In the genomic region with DNA sequence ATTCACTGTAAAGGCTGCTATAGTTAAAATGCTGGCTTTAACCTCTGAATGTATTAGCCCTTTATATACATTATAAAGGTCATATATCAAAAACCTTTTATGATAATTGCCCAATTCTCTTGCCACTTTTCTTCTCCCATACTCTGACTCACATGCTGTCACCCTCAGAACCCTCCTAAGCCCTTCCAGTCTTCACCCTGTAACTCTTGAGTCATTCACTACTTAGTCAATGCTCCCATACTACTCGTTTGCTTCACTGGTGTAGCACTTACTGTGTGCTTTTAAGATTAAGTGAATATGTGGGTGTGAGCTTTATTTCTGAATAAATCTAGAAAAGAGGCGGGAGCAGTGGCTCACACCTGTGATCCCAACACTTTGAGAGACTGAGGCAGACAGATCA, we compare ENCODE assay signal across 14 cellular contexts. TPM values are rescaled to one million over a fixed set of nuclear protein-coding genes. Genes with fewer than 3 reads are reported as not detected.
A peak's percentile ranks its signal among the peaks of the same experiment; 100 is the strongest.
DNase-seq lines count a peak whose midpoint lies in the region; ATAC-seq and TF ChIP-seq lines count a peak whose summit lies in the region.
"Had no signal": no experiment of that assay in that cellular context is flagged by ENCODE, and none has a peak within 500 bp of the region (broad histone marks: within the 10 kb centered on the region; RNA-seq: fewer than 3 reads in every experiment).

No MANE protein-coding gene starts in this region.

- H3K79me1 ChIP-seq in mesenchymal stem cell (replicated peaks; ENCODE audit: low read length, poor library complexity, severe bottlenecking): no peaks in the 10 kb centered on the region

- peaks cover 4 to 22% of the 10 kb centered on the region in 2 donors for H3K36me3 Mint-ChIP-seq in CD4-positive, alpha-beta memory T cell

- no CpG with 5 or more reads among the region's 2 CpGs for WGBS in mesenchymal stem cell

- H3K27me3 ChIP-seq in brain microvascular endothelial cell (replicated peaks) (no peaks in the 10 kb centered on the region), mesenchymal stem cell (ENCODE audit: control insufficient read depth in 1 of 2, insufficient read depth in 1 of 2, low read length in 2 of 2) (no peaks in the 10 kb centered on the region)
- no peaks in the 10 kb centered on the region for H3K27me3 ChIP-seq in CD4-positive, alpha-beta memory T cell (ENCODE audit: insufficient read depth, low read length)
- H3K27me3 ChIP-seq: sigmoid colon had no signal

- H2AK5ac ChIP-seq in mesenchymal stem cell (ENCODE audit: low read length, severe bottlenecking): no peak overlapping the region

- H3K4me1 Mint-ChIP-seq in CD4-positive, alpha-beta memory T cell: no peaks in the 10 kb centered on the region
- H3K4me1 Mint-ChIP-seq: naive thymus-derived CD4-positive, alpha-beta T cell had no signal

- CTCF ChIA-PET in CD4-positive, alpha-beta memory T cell (lab: Charles Lee; ENCODE audit: partially characterized antibody): no interaction called here

- no peaks in the 10 kb centered on the region for H3K27me3 Mint-ChIP-seq in CD4-positive, alpha-beta memory T cell
- H3K27me3 Mint-ChIP-seq: naive thymus-derived CD4-positive, alpha-beta T cell; type B pancreatic cell had no signal

- H3K27ac ChIP-seq in brain microvascular endothelial cell (no peak overlapping the region), mesenchymal stem cell (ENCODE audit: low read length, poor library complexity, severe bottlenecking) (no peak overlapping the region)
- H3K27ac ChIP-seq in CD4-positive, alpha-beta memory T cell (ENCODE audit: low read depth, low read length): no peak overlapping the region
- H3K27ac ChIP-seq: A549, sigmoid colon had no signal

- no peak overlapping the region for H3K14ac ChIP-seq in mesenchymal stem cell (ENCODE audit: low read length in 2 of 2)

- H2AFZ ChIP-seq in mesenchymal stem cell (ENCODE audit: low read depth, low read length): no peak overlapping the region

- H3K4me3 ChIP-seq in brain microvascular endothelial cell (ENCODE audit: low read depth, low read length): no peak overlapping the region
- no peak overlapping the region for H3K4me3 ChIP-seq in mesenchymal stem cell (ENCODE audit: insufficient read depth in 1 of 2, low read depth in 1 of 2, low read length in 2 of 2)
- H3K4me3 ChIP-seq in CD4-positive, alpha-beta memory T cell (ENCODE audit: low read length in 2 of 2): no peak overlapping the region
- H3K4me3 ChIP-seq: A549, sigmoid colon had no signal

- intact Hi-C loops in CD4-positive, alpha-beta memory T cell (cut with micrococcal nuclease): no loop called here

- peak; percentile 87 to 88 for ATAC-seq in activated CD4-positive, CD25-positive, alpha-beta regulatory T cell treated with anti-CD3 and anti-CD28 coated beads, Interleukin-2, amount 50 U/mL, for 24 hours
- ATAC-seq: naive thymus-derived CD4-positive, alpha-beta T cell had no signal

- no peak overlapping the region for H4K91ac ChIP-seq in mesenchymal stem cell (ENCODE audit: low read length)

- H2BK12ac ChIP-seq in mesenchymal stem cell (ENCODE audit: low read length in 2 of 2): no peak overlapping the region

- H3K9me3 ChIP-seq in mesenchymal stem cell (ENCODE audit: control insufficient read depth, low read length): peaks cover 9% of the 10 kb centered on the region
- no peaks in the 10 kb centered on the region for H3K9me3 ChIP-seq in CD4-positive, alpha-beta memory T cell (ENCODE audit: control insufficient read depth in 1 of 2, low read length in 2 of 2)

- DNase-seq in activated CD4-positive, CD25-positive, alpha-beta regulatory T cell treated with anti-CD3 and anti-CD28 coated beads, Interleukin-2, amount 50 U/mL, for 72 hours: no peak
- peak; percentile 82 for DNase-seq in HT1080 (ENCODE audit: low read depth)
- peak; percentile 51 for DNase-seq in brain microvascular endothelial cell
- DNase-seq in mesenchymal stem cell: peak; percentile 52
- DNase-seq in G401 (ENCODE audit: low spot score): no peak
- no peak for DNase-seq in HuH-7.5 (ENCODE audit: low spot score)
- DNase-seq in CD4-positive, alpha-beta memory T cell: no peak
- DNase-seq: DMS79 treated with DMSO at 0.1 percent for 48 hours; erythroblast; naive thymus-derived CD4-positive, alpha-beta T cell; sigmoid colon had no signal

- H3K23ac ChIP-seq in mesenchymal stem cell (ENCODE audit: low read length in 2 of 2): no peak overlapping the region

- no peak overlapping the region for H3K4ac ChIP-seq in mesenchymal stem cell (ENCODE audit: low read depth in 1 of 2, low read length in 2 of 2)

- H2BK5ac ChIP-seq in mesenchymal stem cell (ENCODE audit: low read depth, low read length, poor library complexity, severe bottlenecking): no peak overlapping the region

- no peak for TF ChIP-seq CTCF in brain microvascular endothelial cell (IDR thresholded peaks at IDR 0.05; ENCODE audit: low read depth, low read length, missing control alignments)

- H3K4me1 ChIP-seq in mesenchymal stem cell (ENCODE audit: control insufficient read depth, insufficient read depth, low read depth, low read length): no peaks in the 10 kb centered on the region
- H3K4me1 ChIP-seq in CD4-positive, alpha-beta memory T cell (ENCODE audit: insufficient read depth, low read length): no peaks in the 10 kb centered on the region
- H3K4me1 ChIP-seq: A549 had no signal

- POLR2A ChIA-PET in CD4-positive, alpha-beta memory T cell (lab: Charles Lee; ENCODE audit: partially characterized antibody): no interaction called here

- H3K9me3 Mint-ChIP-seq in CD4-positive, alpha-beta memory T cell: peaks cover 0 to 9% (median 3%) of the 10 kb centered on the region in 8 donors

- H3K18ac ChIP-seq in mesenchymal stem cell (ENCODE audit: low read depth in 1 of 2, low read length in 2 of 2): no peak overlapping the region

- in situ Hi-C loops in brain microvascular endothelial cell (cut with HindIII; ENCODE audit: low pct_ligation_motif_present, low sequenced_read_pairs): no loop called here
- in situ Hi-C loops in G401 (cut with HindIII; ENCODE audit: low sequenced_read_pairs): no loop called here

- no peak overlapping the region for H3K4me3 Mint-ChIP-seq in CD4-positive, alpha-beta memory T cell
- H3K4me3 Mint-ChIP-seq: naive thymus-derived CD4-positive, alpha-beta T cell; type B pancreatic cell had no signal

- H2BK15ac ChIP-seq in mesenchymal stem cell (ENCODE audit: low read depth, poor library complexity, severe bottlenecking): no peak overlapping the region

- no peak overlapping the region for H2BK120ac ChIP-seq in mesenchymal stem cell (ENCODE audit: low read depth, low read length)

- no peak overlapping the region for H3K9ac ChIP-seq in mesenchymal stem cell (ENCODE audit: low read length)

- H3K36me3 ChIP-seq in brain microvascular endothelial cell (replicated peaks): no peaks in the 10 kb centered on the region
- H3K36me3 ChIP-seq in mesenchymal stem cell (ENCODE audit: control insufficient read depth in 1 of 2, insufficient read depth in 2 of 2, low read depth in 1 of 2, low read length in 2 of 2): peaks cover 0 to 28% of the 10 kb centered on the region in 2 experiments
- H3K36me3 ChIP-seq in CD4-positive, alpha-beta memory T cell (ENCODE audit: insufficient read depth, low read length): no peaks in the 10 kb centered on the region

- H4K8ac ChIP-seq in mesenchymal stem cell (ENCODE audit: low read length): no peak overlapping the region

- H3K27ac Mint-ChIP-seq in CD4-positive, alpha-beta memory T cell: peak overlapping the region in 1 of 7 donors; percentile 12
- H3K27ac Mint-ChIP-seq: naive thymus-derived CD4-positive, alpha-beta T cell; type B pancreatic cell had no signal

- no peak overlapping the region for H3K4me2 ChIP-seq in mesenchymal stem cell (ENCODE audit: low read length, poor library complexity, severe bottlenecking)
- H3K4me2 ChIP-seq: A549 had no signal

RNA-seq across cellular contexts. Expression of gene SPATA7, which starts 37.5 kb away (rescaled TPM):
- 3.5 and 7.2 TPM in 2 replicates for total RNA-seq in HT1080 (2014; rRNA removed; shearing (Covaris generic))
- polyA plus RNA-seq in HT1080 (2015; cell fraction: cytosol; rRNA removed): 6.4 and 9.9 TPM in 2 replicates
- 7.5 and 12.1 TPM in 2 replicates for polyA plus RNA-seq in HT1080 (2015; cell fraction: nucleus; rRNA removed)
- 13.4 TPM for polyA plus RNA-seq in mesenchymal stem cell (2013, experiment 1 of 2)
- polyA plus RNA-seq in mesenchymal stem cell (2013, experiment 2 of 2): 13.8 TPM
- 13.5 and 21.1 TPM in 2 replicates for total RNA-seq in G401 (2014; rRNA removed; shearing (Covaris generic))
- 1 to 10 TPM; 3.4 to 3.7 TPM for total RNA-seq in CD4-positive, alpha-beta memory T cell
- polyA plus RNA-seq in CD4-positive, alpha-beta memory T cell: 1 to 10 TPM; 4.2 to 8.5 TPM

Comparison
In these comparisons a context has a peak if more than half of its experiments do, and no peak if none do; other contexts are left out.
1. DNase-seq: peak in HT1080 (single experiment), brain microvascular endothelial cell (single experiment) and mesenchymal stem cell (single experiment); none in activated CD4-positive, CD25-positive, alpha-beta regulatory T cell treated with anti-CD3 and anti-CD28 coated beads, Interleukin-2, amount 50 U/mL, for 72 hours (single experiment), G401 (single experiment), HuH-7.5 (single experiment) and CD4-positive, alpha-beta memory T cell (0 of 5).